ENCODE assay signal across 11 cellular contexts in the genomic region with DNA sequence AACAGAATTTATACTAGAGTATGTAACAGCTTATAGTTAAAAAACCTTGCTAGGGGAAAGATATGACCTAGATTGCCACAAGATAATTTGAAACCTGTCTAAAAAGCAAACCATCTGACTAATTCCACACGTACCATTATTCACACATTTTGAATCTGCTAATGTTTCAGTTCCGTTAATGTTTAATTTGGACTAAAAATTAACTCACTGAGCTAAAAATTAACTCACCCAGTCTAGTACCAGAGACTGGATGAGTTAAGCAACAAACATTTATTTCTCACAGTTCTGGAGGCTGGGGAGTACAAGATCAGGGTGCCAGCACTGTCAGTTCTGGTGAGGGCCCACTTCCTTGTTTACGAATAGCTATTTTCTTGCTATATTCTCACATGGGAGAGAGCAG.
DNase-seq lines count a peak whose midpoint lies in the region; ATAC-seq and TF ChIP-seq lines count a peak whose summit lies in the region.
"Had no signal": no experiment of that assay in that cellular context is flagged by ENCODE, and none has a peak within 500 bp of the region (broad histone marks: within the 10 kb centered on the region; RNA-seq: fewer than 3 reads in every experiment).

No MANE protein-coding gene starts in this region.

- no peaks in the 10 kb centered on the region for H3K9me3 Mint-ChIP-seq in endothelial cell (ENCODE audit: unreplicated experiment)
- no peaks in the 10 kb centered on the region for H3K9me3 Mint-ChIP-seq in activated T-cell treated with anti-CD3 and anti-CD28 coated beads, Interleukin-2, amount 50 U/mL, for 24 hours
- H3K9me3 Mint-ChIP-seq: CD4-positive, alpha-beta memory T cell had no signal

- intact Hi-C loops in ascending aorta (cut with DNase I): no loop called here

- no peaks in the 10 kb centered on the region for H3K36me3 ChIP-seq in ascending aorta

- no peak overlapping the region for H3K4me3 ChIP-seq in ascending aorta

- H3K27ac ChIP-seq in ascending aorta: no peak overlapping the region

- no peaks in the 10 kb centered on the region for H3K36me3 Mint-ChIP-seq in endothelial cell (ENCODE audit: low read depth, unreplicated experiment)
- H3K36me3 Mint-ChIP-seq in activated T-cell treated with anti-CD3 and anti-CD28 coated beads, Interleukin-2, amount 50 U/mL, for 24 hours (ENCODE audit: low read depth): no peaks in the 10 kb centered on the region
- H3K36me3 Mint-ChIP-seq: CD4-positive, alpha-beta memory T cell had no signal

- no peak overlapping the region for H3K4me3 Mint-ChIP-seq in endothelial cell (ENCODE audit: unreplicated experiment)
- no peak overlapping the region for H3K4me3 Mint-ChIP-seq in activated T-cell treated with anti-CD3 and anti-CD28 coated beads, Interleukin-2, amount 50 U/mL, for 24 hours
- H3K4me3 Mint-ChIP-seq: CD4-positive, alpha-beta memory T cell had no signal

- no peak overlapping the region for H3K27ac Mint-ChIP-seq in endothelial cell (ENCODE audit: unreplicated experiment)
- no peak overlapping the region for H3K27ac Mint-ChIP-seq in activated T-cell treated with anti-CD3 and anti-CD28 coated beads, Interleukin-2, amount 50 U/mL, for 24 hours
- H3K27ac Mint-ChIP-seq: CD4-positive, alpha-beta memory T cell had no signal

- no peak for TF ChIP-seq CTCF in ascending aorta (IDR thresholded peaks at IDR 0.05)
- no peak for TF ChIP-seq CTCF in endothelial cell (IDR thresholded peaks at IDR 0.05; ENCODE audit: unreplicated experiment)

- no peaks in the 10 kb centered on the region for H3K4me1 Mint-ChIP-seq in endothelial cell (ENCODE audit: unreplicated experiment)
- no peaks in the 10 kb centered on the region for H3K4me1 Mint-ChIP-seq in activated T-cell treated with anti-CD3 and anti-CD28 coated beads, Interleukin-2, amount 50 U/mL, for 24 hours (ENCODE audit: low read depth)
- H3K4me1 Mint-ChIP-seq: CD4-positive, alpha-beta memory T cell had no signal

- no peaks in the 10 kb centered on the region for H3K27me3 ChIP-seq in ascending aorta

- H3K4me1 ChIP-seq in ascending aorta: no peaks in the 10 kb centered on the region

- no peaks in the 10 kb centered on the region for H3K9me3 ChIP-seq in ascending aorta

- DNase-seq in left kidney (ENCODE audit: low read depth, low spot score) (peak; percentile 7), ascending aorta (ENCODE audit: low spot score in 2 of 2) (no peak), GDM1 (lab: John Stamatoyannopoulos, UW) (no peak), endothelial cell (ENCODE audit: low spot score) (no peak)
- no peak for DNase-seq in activated T-cell treated with anti-CD3 and anti-CD28 coated beads, Interleukin-2, amount 50 U/mL, for 24 hours
- DNase-seq: CD4-positive, alpha-beta memory T cell; stimulated activated naive CD4-positive, alpha-beta T cell; T1000 had no signal

- H3K27me3 Mint-ChIP-seq in endothelial cell (ENCODE audit: unreplicated experiment): no peaks in the 10 kb centered on the region
- H3K27me3 Mint-ChIP-seq in activated T-cell treated with anti-CD3 and anti-CD28 coated beads, Interleukin-2, amount 50 U/mL, for 24 hours: peaks cover 8% of the 10 kb centered on the region
- H3K27me3 Mint-ChIP-seq: CD4-positive, alpha-beta memory T cell had no signal

- ATAC-seq in GM18511 (IDR thresholded peaks at IDR 0.05; ENCODE audit: unreplicated experiment) (peak; percentile 88), GM21526 (IDR thresholded peaks at IDR 0.05; ENCODE audit: low FRiP score, unreplicated experiment) (peak; percentile 65), HG03108 (IDR thresholded peaks at IDR 0.05; ENCODE audit: unreplicated experiment) (peak; percentile 91)
